In the genomic region with DNA sequence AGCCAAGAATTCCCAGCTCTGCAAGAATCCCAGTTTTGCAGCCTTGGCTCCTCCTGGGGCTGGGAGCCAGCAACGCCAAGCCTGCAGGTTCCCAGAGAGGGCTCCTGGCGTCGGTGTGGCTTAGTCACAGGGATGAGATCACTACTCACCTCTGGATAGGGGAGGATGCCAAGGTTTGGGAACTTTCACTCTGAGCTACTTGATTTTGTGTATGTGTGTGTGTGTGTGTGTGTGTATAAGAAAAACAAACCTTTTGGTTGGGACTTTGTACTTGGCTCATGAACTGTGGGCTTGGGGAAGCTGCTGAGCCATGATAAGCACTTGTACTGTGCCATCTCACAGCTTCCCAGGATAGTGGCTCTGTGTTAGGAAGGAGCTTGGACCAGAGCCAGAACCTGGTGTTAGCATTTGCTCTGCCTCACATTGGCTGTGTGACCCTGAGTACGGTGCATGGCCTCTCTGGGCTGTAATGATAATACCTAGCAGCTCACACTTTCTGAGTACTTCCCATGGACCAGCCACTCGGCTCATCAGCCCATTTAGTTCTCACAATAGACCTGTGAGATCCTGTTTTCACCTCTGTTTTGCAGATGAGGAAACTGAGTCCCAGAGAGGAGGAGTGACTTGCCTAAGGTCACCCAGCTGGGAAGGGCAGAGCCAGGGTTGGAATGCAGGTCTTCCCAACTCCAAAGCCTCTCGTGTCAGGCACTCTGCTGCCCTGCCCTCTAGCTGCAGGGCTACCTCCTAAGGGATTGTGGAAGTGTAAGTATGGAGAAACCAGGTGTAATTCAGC, we compare ENCODE assay signal across 12 cellular contexts. TPM values are rescaled to one million over a fixed set of nuclear protein-coding genes. Genes with fewer than 3 reads are reported as not detected.
DNase-seq lines count a peak whose midpoint lies in the region; ATAC-seq and TF ChIP-seq lines count a peak whose summit lies in the region.
"Had no signal": no experiment of that assay in that cellular context is flagged by ENCODE, and none has a peak within 500 bp of the region (broad histone marks: within the 10 kb centered on the region; RNA-seq: fewer than 3 reads in every experiment).

No MANE protein-coding gene starts in this region.

- H3K27ac ChIP-seq in A673 (ENCODE audit: low read depth, low read length, poor library complexity, severe bottlenecking) (no peak overlapping the region), epithelial cell of prostate (no peak overlapping the region), mesendoderm (ENCODE audit: low read depth, low read length) (no peak overlapping the region)

- ATAC-seq in GM19023 (IDR thresholded peaks at IDR 0.05; ENCODE audit: unreplicated experiment): no peak

- POLR2A ChIA-PET in A673 (lab: Charles Lee; ENCODE audit: low non-redundant PET): no interaction called here

- WGBS in mesendoderm (ENCODE audit: extremely low coverage, insufficient coverage, low lambda C conversion rate): no CpG with 5 or more reads among the region's 6 CpGs

- CTCF ChIA-PET in A673 (lab: Charles Lee): interaction anchor here (1.3 kb wide), 1 partner anchor 10 kb away, joined by 4 read pairs; no protein-coding TSS in a partner anchor

- H3K4ac ChIP-seq in mesendoderm (ENCODE audit: low read depth, low read length): no peak overlapping the region

- no peak overlapping the region for H3K9ac ChIP-seq in mesendoderm (ENCODE audit: low read length)

- H3K23ac ChIP-seq in mesendoderm (ENCODE audit: low read length): no peak overlapping the region

- H3K4me3 ChIP-seq in A673 (ENCODE audit: low read depth, low read length, poor library complexity, severe bottlenecking) (no peak overlapping the region), mesendoderm (ENCODE audit: low read length) (no peak overlapping the region)

- H2BK120ac ChIP-seq in mesendoderm (ENCODE audit: low read depth, low read length): no peak overlapping the region

- BruUV-seq in A673 (replicated peaks; lab: Mats Ljungman, UMichigan): no TSS peak

- no peak overlapping the region for H2BK5ac ChIP-seq in mesendoderm (ENCODE audit: low read length)

- H4K5ac ChIP-seq in mesendoderm (ENCODE audit: low read length): no peak overlapping the region

- H3K4me1 ChIP-seq in A673 (ENCODE audit: insufficient read depth, low read length, poor library complexity, severe bottlenecking) (peaks cover 28% of the 10 kb centered on the region), mesendoderm (ENCODE audit: control insufficient read depth, low read depth, low read length) (peaks cover 3% of the 10 kb centered on the region)

- H3K79me1 ChIP-seq in mesendoderm (ENCODE audit: low read length): no peaks in the 10 kb centered on the region

- no peak for DNase-seq in A673 (ENCODE audit: low spot score)
- DNase-seq in NCI-H2029 treated with DMSO at 0.1 percent for 48 hours (lab: John Stamatoyannopoulos, UW): peak; percentile 88
- DNase-seq in epithelial cell of prostate (ENCODE audit: low read depth, low spot score): peak; percentile 68
- DNase-seq in mesendoderm: peak; percentile 86
- DNase-seq in activated CD8-positive, alpha-beta memory T cell treated with anti-CD3 and anti-CD28 coated beads for 24 hours: no peak
- DNase-seq in stimulated activated CD4-positive, alpha-beta T cell treated with anti-CD3 and anti-CD28 coated beads, Interleukin-4, amount 100 ng/mL, for 4 hours: no peak
- no peak for DNase-seq in stimulated activated naive CD4-positive, alpha-beta T cell (lab: John Stamatoyannopoulos, UW)
- DNase-seq: activated effector memory CD4-positive, alpha-beta T cell treated with Interleukin-2 at 50 U/mL for 16 hours; CD4-positive, alpha-beta memory T cell; erythroblast; T-helper 1 cell had no signal

- H3K56ac ChIP-seq in mesendoderm (ENCODE audit: low read length): no peak overlapping the region

- intact Hi-C loops in A673 (cut with micrococcal nuclease; ENCODE audit: unreplicated experiment): no loop called here

- no peaks in the 10 kb centered on the region for H3K36me3 ChIP-seq in A673 (ENCODE audit: insufficient read depth, low read length, poor library complexity, severe bottlenecking)
- no peaks in the 10 kb centered on the region for H3K36me3 ChIP-seq in mesendoderm (ENCODE audit: control insufficient read depth, insufficient read depth, low read length)

- H2AK5ac ChIP-seq in mesendoderm (ENCODE audit: low read length): no peak overlapping the region

- H3K18ac ChIP-seq in mesendoderm (ENCODE audit: low read length): no peak overlapping the region

- H3K4me2 ChIP-seq in mesendoderm (ENCODE audit: low read length): no peak overlapping the region

- H3K27me3 ChIP-seq in A673 (replicated peaks; ENCODE audit: insufficient read depth, low read depth, low read length, poor library complexity) (peaks cover 20% of the 10 kb centered on the region), mesendoderm (ENCODE audit: insufficient read depth, low read length, poor library complexity) (no peaks in the 10 kb centered on the region)

- no peaks in the 10 kb centered on the region for H3K79me2 ChIP-seq in mesendoderm (ENCODE audit: control insufficient read depth, insufficient read depth, low read length)

- TF ChIP-seq CTCF in A673 (conservative IDR thresholded peaks at IDR 0.05; ENCODE audit: low read depth, low read length): 0 out of 2 replicates have a peak, but pooled peaks have one; percentile 13

- H3K9me3 ChIP-seq in A673 (ENCODE audit: low read depth, low read length, poor library complexity, severe bottlenecking): no peaks in the 10 kb centered on the region

- H2BK15ac ChIP-seq in mesendoderm (replicated peaks; ENCODE audit: low read depth): no peak overlapping the region

- H4K8ac ChIP-seq in mesendoderm (ENCODE audit: low read depth, low read length): no peak overlapping the region

RNA-seq across cellular contexts. Expression of gene DAB2IP, which starts 41.4 kb away (rescaled TPM):
- total RNA-seq in A673 (2021): 34.5 and 44.5 TPM in 2 replicates
- polyA plus RNA-seq in mesendoderm (2013, experiment 1 of 2): 21.8 TPM
- 21.4 TPM for polyA plus RNA-seq in mesendoderm (2013, experiment 2 of 2)
- total RNA-seq: CD4-positive, alpha-beta memory T cell had no signal
- polyA plus RNA-seq: CD4-positive, alpha-beta memory T cell had no signal

Comparison
In these comparisons a context has a peak if more than half of its experiments do, and no peak if none do; other contexts are left out.
1. DNase-seq: peak in NCI-H2029 treated with DMSO at 0.1 percent for 48 hours (single experiment), epithelial cell of prostate (single experiment) and mesendoderm (single experiment); none in A673 (single experiment), activated CD8-positive, alpha-beta memory T cell treated with anti-CD3 and anti-CD28 coated beads for 24 hours (single experiment), stimulated activated CD4-positive, alpha-beta T cell treated with anti-CD3 and anti-CD28 coated beads, Interleukin-4, amount 100 ng/mL, for 4 hours (0 of 2) and stimulated activated naive CD4-positive, alpha-beta T cell (0 of 6).